ENCODE assay signal across 20 cellular contexts in the genomic region with DNA sequence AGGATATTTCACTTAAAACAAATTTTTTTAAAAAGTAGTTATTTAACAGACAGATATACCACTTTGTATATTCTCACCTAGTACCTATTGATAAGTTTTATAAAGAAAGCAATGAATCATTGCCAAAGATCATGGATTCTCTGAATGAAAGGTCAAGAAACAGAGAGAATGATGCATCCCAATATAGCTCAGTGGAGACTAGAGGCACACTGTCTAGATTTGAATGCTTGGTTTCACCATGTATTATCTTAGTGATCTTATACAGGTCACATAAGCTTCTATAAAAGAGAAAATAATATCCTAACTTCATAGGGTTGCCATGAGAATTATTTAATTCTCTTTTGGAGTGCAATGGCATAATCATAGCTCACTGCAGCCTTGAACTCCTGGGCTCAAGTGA.
DNase-seq lines count a peak whose midpoint lies in the region; ATAC-seq and TF ChIP-seq lines count a peak whose summit lies in the region.
"Had no signal": no experiment of that assay in that cellular context is flagged by ENCODE, and none has a peak within 500 bp of the region (broad histone marks: within the 10 kb centered on the region; RNA-seq: fewer than 3 reads in every experiment).

No MANE protein-coding gene starts in this region.

- DNase-seq in activated T-cell treated with anti-CD3 and anti-CD28 coated beads, Interleukin-2, amount 50 U/mL, for 4 hours = no peak
- no peak for DNase-seq in activated T-cell treated with anti-CD3 and anti-CD28 coated beads, Interleukin-2, amount 50 U/mL, for 48 hours
- DNase-seq in natural killer cell treated with Interleukin-12 subunit alpha and Interleukin-12 subunit beta and Interleukin-15 and Interleukin-18, amount 100 ng/mL, for 72 hours (ENCODE audit: low spot score) = no peak
- DNase-seq in natural killer cell (no peak), G401 (ENCODE audit: low spot score) (no peak)
- no peak for DNase-seq in stimulated activated effector memory CD8-positive, alpha-beta T cell treated with anti-CD3 and anti-CD28 coated beads, Interleukin-12 subunit alpha, Interleukin-12 subunit beta, amount 100 ng/mL, for 72 hours (ENCODE audit: low spot score in 2 of 2)
- DNase-seq: ACHN; BE2C; C1 segment of cervical spinal cord; CD4-positive, CD25-positive, alpha-beta regulatory T cell; CD8-positive, alpha-beta memory T cell; COR-L47; DMS 273 treated with DMSO at 0.1 percent for 48 hours; DMS53; DND-41; EL; GM23248 had no signal

- H3K4me1 Mint-ChIP-seq in activated T-cell treated with anti-CD3 and anti-CD28 coated beads, Interleukin-2, amount 50 U/mL, for 4 hours (ENCODE audit: low read depth) = peaks cover 13% of the 10 kb centered on the region
- H3K4me1 Mint-ChIP-seq in natural killer cell treated with Interleukin-12 subunit alpha and Interleukin-12 subunit beta and Interleukin-15 and Interleukin-18, amount 100 ng/mL, for 72 hours (ENCODE audit: low read depth in 2 of 2) = peaks cover 7 to 10% of the 10 kb centered on the region in 2 donors
- H3K4me1 Mint-ChIP-seq in natural killer cell = no peaks in the 10 kb centered on the region
- no peaks in the 10 kb centered on the region for H3K4me1 Mint-ChIP-seq in stimulated activated effector memory CD8-positive, alpha-beta T cell treated with anti-CD3 and anti-CD28 coated beads, Interleukin-12 subunit alpha, Interleukin-12 subunit beta, amount 100 ng/mL, for 72 hours

- no peak for TF ChIP-seq CTCF in natural killer cell (IDR thresholded peaks at IDR 0.05)

- intact Hi-C loops in natural killer cell (cut with micrococcal nuclease) = no loop called here

- peak overlapping the region in 1 of 2 donors; percentile 28 for H3K27ac Mint-ChIP-seq in natural killer cell treated with Interleukin-12 subunit alpha and Interleukin-12 subunit beta and Interleukin-15 and Interleukin-18, amount 100 ng/mL, for 72 hours
- no peak overlapping the region for H3K27ac Mint-ChIP-seq in natural killer cell
- peak overlapping the region; percentile 64 for H3K27ac Mint-ChIP-seq in stimulated activated effector memory CD8-positive, alpha-beta T cell treated with anti-CD3 and anti-CD28 coated beads, Interleukin-12 subunit alpha, Interleukin-12 subunit beta, amount 100 ng/mL, for 72 hours
- H3K27ac Mint-ChIP-seq: CD4-positive, CD25-positive, alpha-beta regulatory T cell; CD8-positive, alpha-beta memory T cell; IgD-negative memory B cell had no signal

- no peaks in the 10 kb centered on the region for H3K27me3 Mint-ChIP-seq in activated T-cell treated with anti-CD3 and anti-CD28 coated beads, Interleukin-2, amount 50 U/mL, for 4 hours (ENCODE audit: low read depth)
- H3K27me3 Mint-ChIP-seq in natural killer cell treated with Interleukin-12 subunit alpha and Interleukin-12 subunit beta and Interleukin-15 and Interleukin-18, amount 100 ng/mL, for 72 hours = no peaks in the 10 kb centered on the region
- no peaks in the 10 kb centered on the region for H3K27me3 Mint-ChIP-seq in natural killer cell (ENCODE audit: low read depth in 2 of 2)
- H3K27me3 Mint-ChIP-seq: CD4-positive, CD25-positive, alpha-beta regulatory T cell; CD8-positive, alpha-beta memory T cell; IgD-negative memory B cell had no signal

- H3K4me3 Mint-ChIP-seq in activated T-cell treated with anti-CD3 and anti-CD28 coated beads, Interleukin-2, amount 50 U/mL, for 4 hours = no peak overlapping the region
- H3K4me3 Mint-ChIP-seq in natural killer cell treated with Interleukin-12 subunit alpha and Interleukin-12 subunit beta and Interleukin-15 and Interleukin-18, amount 100 ng/mL, for 72 hours = no peak overlapping the region
- no peak overlapping the region for H3K4me3 Mint-ChIP-seq in natural killer cell
- H3K4me3 Mint-ChIP-seq in stimulated activated effector memory CD8-positive, alpha-beta T cell treated with anti-CD3 and anti-CD28 coated beads, Interleukin-12 subunit alpha, Interleukin-12 subunit beta, amount 100 ng/mL, for 72 hours = no peak overlapping the region
- H3K4me3 Mint-ChIP-seq: CD4-positive, CD25-positive, alpha-beta regulatory T cell; CD8-positive, alpha-beta memory T cell; IgD-negative memory B cell had no signal

- in situ Hi-C loops in G401 (cut with HindIII; ENCODE audit: low sequenced_read_pairs) = no loop called here

- peaks cover 4% of the 10 kb centered on the region for H3K9me3 Mint-ChIP-seq in activated T-cell treated with anti-CD3 and anti-CD28 coated beads, Interleukin-2, amount 50 U/mL, for 4 hours
- H3K9me3 Mint-ChIP-seq in natural killer cell treated with Interleukin-12 subunit alpha and Interleukin-12 subunit beta and Interleukin-15 and Interleukin-18, amount 100 ng/mL, for 72 hours = peaks cover 5% of the 10 kb centered on the region
- peaks cover 4 to 7% of the 10 kb centered on the region in 2 donors for H3K9me3 Mint-ChIP-seq in natural killer cell
- no peaks in the 10 kb centered on the region for H3K9me3 Mint-ChIP-seq in stimulated activated effector memory CD8-positive, alpha-beta T cell treated with anti-CD3 and anti-CD28 coated beads, Interleukin-12 subunit alpha, Interleukin-12 subunit beta, amount 100 ng/mL, for 72 hours
- H3K9me3 Mint-ChIP-seq: CD8-positive, alpha-beta memory T cell had no signal

- ATAC-seq in activated T-cell treated with anti-CD3 and anti-CD28 coated beads, Interleukin-2, amount 50 U/mL, for 4 hours = peak; percentile 44 to 59
- peak; percentile 39 to 41 for ATAC-seq in natural killer cell treated with Interleukin-12 subunit alpha and Interleukin-12 subunit beta and Interleukin-15 and Interleukin-18, amount 100 ng/mL, for 72 hours
- ATAC-seq in natural killer cell = no peak
- ATAC-seq in stimulated activated effector memory CD8-positive, alpha-beta T cell treated with anti-CD3 and anti-CD28 coated beads, Interleukin-12 subunit alpha, Interleukin-12 subunit beta, amount 100 ng/mL, for 72 hours = peak; percentile 81
- ATAC-seq in HG02642 (IDR thresholded peaks at IDR 0.05; ENCODE audit: poor library complexity, unreplicated experiment) = no peak
- ATAC-seq: HepG2 had no signal

- no peaks in the 10 kb centered on the region for H3K36me3 Mint-ChIP-seq in activated T-cell treated with anti-CD3 and anti-CD28 coated beads, Interleukin-2, amount 50 U/mL, for 4 hours (ENCODE audit: insufficient read depth)
- peaks cover 9% of the 10 kb centered on the region for H3K36me3 Mint-ChIP-seq in natural killer cell treated with Interleukin-12 subunit alpha and Interleukin-12 subunit beta and Interleukin-15 and Interleukin-18, amount 100 ng/mL, for 72 hours
- H3K36me3 Mint-ChIP-seq in natural killer cell = peaks cover 9% of the 10 kb centered on the region
- no peaks in the 10 kb centered on the region for H3K36me3 Mint-ChIP-seq in stimulated activated effector memory CD8-positive, alpha-beta T cell treated with anti-CD3 and anti-CD28 coated beads, Interleukin-12 subunit alpha, Interleukin-12 subunit beta, amount 100 ng/mL, for 72 hours
- H3K36me3 Mint-ChIP-seq: IgD-negative memory B cell had no signal

Comparison
In these comparisons a context has a peak if more than half of its experiments do, and no peak if none do; other contexts are left out.
1. ATAC-seq: peak in activated T-cell treated with anti-CD3 and anti-CD28 coated beads, Interleukin-2, amount 50 U/mL, for 4 hours (2 of 2), natural killer cell treated with Interleukin-12 subunit alpha and Interleukin-12 subunit beta and Interleukin-15 and Interleukin-18, amount 100 ng/mL, for 72 hours (2 of 2) and stimulated activated effector memory CD8-positive, alpha-beta T cell treated with anti-CD3 and anti-CD28 coated beads, Interleukin-12 subunit alpha, Interleukin-12 subunit beta, amount 100 ng/mL, for 72 hours (single experiment); none in natural killer cell (0 of 3) and HG02642 (single experiment).